Comparison of ENCODE assay signal across 19 cellular contexts in the genomic region with DNA sequence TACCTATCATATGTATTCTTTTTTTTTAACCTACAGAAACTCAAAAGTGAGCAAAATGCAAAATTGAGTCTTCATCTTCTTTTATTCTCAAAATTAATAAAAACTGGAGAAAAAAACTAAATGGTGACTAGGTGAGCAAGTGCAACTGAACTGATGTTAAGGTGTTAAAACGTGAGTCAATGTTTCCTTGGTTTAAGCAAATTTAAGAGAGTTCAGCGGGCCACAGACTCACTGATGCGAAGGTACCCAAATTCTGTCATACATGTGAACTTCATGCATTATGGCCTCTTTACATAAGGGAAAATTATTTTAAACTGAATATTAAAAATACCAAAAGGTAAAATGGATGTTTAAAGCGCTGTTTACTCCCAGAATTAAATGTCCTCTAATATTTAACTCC.
DNase-seq lines count a peak whose midpoint lies in the region; ATAC-seq and TF ChIP-seq lines count a peak whose summit lies in the region.
"Had no signal": no experiment of that assay in that cellular context is flagged by ENCODE, and none has a peak within 500 bp of the region (broad histone marks: within the 10 kb centered on the region; RNA-seq: fewer than 3 reads in every experiment).

No MANE protein-coding gene starts in this region.

- no peak overlapping the region for H3K4me2 ChIP-seq in MM.1S (ENCODE audit: low read depth, low read length)

- H3K4me1 Mint-ChIP-seq in activated T-helper 17 cell treated with anti-CD3 and anti-CD28 coated beads, Interleukin-2, amount 50 U/mL, for 72 hours: peaks cover 27% of the 10 kb centered on the region

- no peak overlapping the region for H3K4me3 Mint-ChIP-seq in activated T-helper 17 cell treated with anti-CD3 and anti-CD28 coated beads, Interleukin-2, amount 50 U/mL, for 72 hours

- H3K36me3 Mint-ChIP-seq in activated T-helper 17 cell treated with anti-CD3 and anti-CD28 coated beads, Interleukin-2, amount 50 U/mL, for 72 hours (ENCODE audit: low read depth): peaks cover 6% of the 10 kb centered on the region

- no peaks in the 10 kb centered on the region for H4K20me1 ChIP-seq in MM.1S (ENCODE audit: insufficient read depth, low read length)

- peak; percentile 64 for ATAC-seq in GM21423 (IDR thresholded peaks at IDR 0.05; ENCODE audit: unreplicated experiment)
- peak; percentile 34 for ATAC-seq in activated T-helper 17 cell treated with anti-CD3 and anti-CD28 coated beads, Interleukin-2, amount 50 U/mL, for 72 hours (replicated peaks)
- peak; percentile 66 for ATAC-seq in stimulated activated naive CD8-positive, alpha-beta T cell treated with anti-CD3 and anti-CD28 coated beads, Interleukin-15, Interleukin-2, amounts not matched to agents 100 U/mL and 50 U/mL, for 24 hours
- ATAC-seq in GM19324 (IDR thresholded peaks at IDR 0.05; ENCODE audit: low FRiP score, unreplicated experiment): no peak

- H3K4me3 ChIP-seq in MM.1S (ENCODE audit: low read length): no peak overlapping the region
- H3K4me3 ChIP-seq: HAP-1 had no signal

- no peaks in the 10 kb centered on the region for H3K79me2 ChIP-seq in MM.1S (ENCODE audit: low read length)

- H3K27me3 ChIP-seq in MM.1S (replicated peaks; ENCODE audit: insufficient read depth, low read length): no peaks in the 10 kb centered on the region

- no peaks in the 10 kb centered on the region for H3K9me3 ChIP-seq in MM.1S (replicated peaks; ENCODE audit: insufficient read depth, low read length)
- H3K9me3 ChIP-seq: HAP-1 had no signal

- no peaks in the 10 kb centered on the region for H3K9me3 Mint-ChIP-seq in activated T-helper 17 cell treated with anti-CD3 and anti-CD28 coated beads, Interleukin-2, amount 50 U/mL, for 72 hours
- H3K9me3 Mint-ChIP-seq: activated T-helper 2 cell treated with anti-CD3 and anti-CD28 coated beads, Interferon-gamma antibody, Interleukin-2, Interleukin-4, amounts not matched to agents 10 μg/mL and 5 μg/mL and 100 μg/mL, durations not matched to agents 14 hours and 24 hours and 36 hours had no signal

- no peaks in the 10 kb centered on the region for H3F3A ChIP-seq in MM.1S (ENCODE audit: insufficient read depth, low read length)

- H3K36me3 ChIP-seq in MM.1S (replicated peaks; ENCODE audit: insufficient read depth, low read length): no peaks in the 10 kb centered on the region
- H3K36me3 ChIP-seq: HAP-1 had no signal

- H3K27ac ChIP-seq in MM.1S (ENCODE audit: low read length): no peak overlapping the region
- H3K27ac ChIP-seq: RWPE1 had no signal

- H3K27ac Mint-ChIP-seq in activated T-helper 17 cell treated with anti-CD3 and anti-CD28 coated beads, Interleukin-2, amount 50 U/mL, for 72 hours: no peak overlapping the region
- H3K27ac Mint-ChIP-seq: activated T-helper 2 cell treated with anti-CD3 and anti-CD28 coated beads, Interferon-gamma antibody, Interleukin-2, Interleukin-4, amounts not matched to agents 10 μg/mL and 5 μg/mL and 100 μg/mL, durations not matched to agents 14 hours and 24 hours and 36 hours had no signal

- H3K9ac ChIP-seq in MM.1S (ENCODE audit: low read length): no peak overlapping the region

- H2AFZ ChIP-seq in MM.1S (ENCODE audit: low read length): no peak overlapping the region

- TF ChIP-seq CTCF in MM.1S (IDR thresholded peaks at IDR 0.05; ENCODE audit: low read length): no peak

- no peaks in the 10 kb centered on the region for H3K27me3 Mint-ChIP-seq in activated T-helper 17 cell treated with anti-CD3 and anti-CD28 coated beads, Interleukin-2, amount 50 U/mL, for 72 hours

- no peaks in the 10 kb centered on the region for H3K9me2 ChIP-seq in MM.1S (replicated peaks; ENCODE audit: insufficient read depth, low read length)

- DNase-seq in activated naive CD4-positive, alpha-beta T cell treated with anti-CD3 and anti-CD28 coated beads, Interleukin-2, amount 50 U/mL, for 16 hours: peak; percentile 40
- no peak for DNase-seq in activated naive CD4-positive, alpha-beta T cell treated with Interleukin-2 at 50 U/mL for 16 hours
- no peak for DNase-seq in stimulated activated naive CD8-positive, alpha-beta T cell treated with anti-CD3 and anti-CD28 coated beads, Interleukin-15, Interleukin-2, amounts not matched to agents 100 U/mL and 50 U/mL, for 24 hours
- DNase-seq in MM.1S: no peak
- no peak for DNase-seq in central memory CD4-positive, alpha-beta T cell
- DNase-seq: amygdala, C1 segment of cervical spinal cord, cortex of kidney, KBM-7, NCI-H187, NCI-H69, occipital lobe, T-helper 9 cell had no signal

- no peaks in the 10 kb centered on the region for H3K4me1 ChIP-seq in MM.1S (ENCODE audit: low read length)
- H3K4me1 ChIP-seq: HAP-1 had no signal
